8 cellular contexts compared by ENCODE assay signal in the genomic region with DNA sequence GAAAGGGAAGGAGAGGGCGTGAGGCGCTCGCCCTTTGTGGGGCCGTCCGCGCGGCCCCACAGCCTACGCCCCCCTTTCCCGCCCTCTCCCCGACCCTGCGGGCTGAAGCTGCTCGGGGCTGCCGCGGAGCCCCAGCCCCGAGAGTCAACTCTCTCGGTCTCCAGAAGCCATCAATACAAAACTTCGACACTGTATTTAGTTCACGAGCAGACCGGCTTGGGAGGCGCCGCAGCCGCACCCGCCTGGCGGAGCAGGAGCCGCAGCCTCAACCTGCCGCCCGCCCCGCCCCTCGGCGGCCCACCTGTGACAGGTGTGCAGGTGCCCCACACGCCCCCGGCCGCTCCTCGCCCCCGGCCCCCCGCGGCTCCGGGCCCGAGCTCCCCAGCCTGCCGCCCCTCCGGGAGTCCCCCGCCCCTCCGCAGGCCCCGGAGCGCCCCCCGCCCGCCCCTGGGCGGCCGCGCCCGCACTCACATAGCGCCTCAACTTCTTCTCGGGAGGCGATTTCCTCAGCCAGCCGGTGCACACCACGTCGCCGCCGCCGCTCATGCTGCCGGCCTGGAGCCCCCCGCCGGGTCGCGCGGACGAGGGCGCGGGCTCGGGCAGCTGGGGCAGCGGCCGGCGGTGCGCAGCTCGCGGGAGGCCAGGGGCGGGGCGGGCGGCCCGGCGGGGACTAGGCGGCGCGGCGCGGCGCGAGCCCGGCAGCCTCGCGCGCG. TPM values are rescaled to one million over a fixed set of nuclear protein-coding genes. Genes with fewer than 3 reads are reported as not detected.
DNase-seq lines count a peak whose midpoint lies in the region; ATAC-seq and TF ChIP-seq lines count a peak whose summit lies in the region.

A gene with protein sequence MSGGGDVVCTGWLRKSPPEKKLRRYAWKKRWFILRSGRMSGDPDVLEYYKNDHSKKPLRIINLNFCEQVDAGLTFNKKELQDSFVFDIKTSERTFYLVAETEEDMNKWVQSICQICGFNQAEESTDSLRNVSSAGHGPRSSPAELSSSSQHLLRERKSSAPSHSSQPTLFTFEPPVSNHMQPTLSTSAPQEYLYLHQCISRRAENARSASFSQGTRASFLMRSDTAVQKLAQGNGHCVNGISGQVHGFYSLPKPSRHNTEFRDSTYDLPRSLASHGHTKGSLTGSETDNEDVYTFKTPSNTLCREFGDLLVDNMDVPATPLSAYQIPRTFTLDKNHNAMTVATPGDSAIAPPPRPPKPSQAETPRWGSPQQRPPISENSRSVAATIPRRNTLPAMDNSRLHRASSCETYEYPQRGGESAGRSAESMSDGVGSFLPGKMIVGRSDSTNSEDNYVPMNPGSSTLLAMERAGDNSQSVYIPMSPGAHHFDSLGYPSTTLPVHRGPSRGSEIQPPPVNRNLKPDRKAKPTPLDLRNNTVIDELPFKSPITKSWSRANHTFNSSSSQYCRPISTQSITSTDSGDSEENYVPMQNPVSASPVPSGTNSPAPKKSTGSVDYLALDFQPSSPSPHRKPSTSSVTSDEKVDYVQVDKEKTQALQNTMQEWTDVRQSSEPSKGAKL (minus strand): TSS at position 646 of the 713 bp plus-strand sequence. CDS start 100 bp downstream, at position 546.

- peak in 1 of 4 donors; percentile 1 for TF ChIP-seq EP300 in sigmoid colon (IDR thresholded peaks at IDR 0.05)

- H3K4me1 ChIP-seq in hepatocyte (ENCODE audit: insufficient read depth) (peaks cover 16% of the 10 kb centered on the region), sigmoid colon (peaks cover 0 to 48% (median 27%) of the 10 kb centered on the region in 4 donors)

- ATAC-seq in GM21737 (IDR thresholded peaks at IDR 0.05; ENCODE audit: unreplicated experiment): peak; percentile 8

- H3K27me3 ChIP-seq in hepatocyte (no peaks in the 10 kb centered on the region), sigmoid colon (peaks cover 0 to 15% (median 0%) of the 10 kb centered on the region in 3 donors)

- no peak for TF ChIP-seq POLR2A in sigmoid colon (IDR thresholded peaks at IDR 0.05)

- H3K9me2 ChIP-seq in hepatocyte (replicated peaks; ENCODE audit: insufficient read depth): no peaks in the 10 kb centered on the region

- TF ChIP-seq CTCF in hepatocyte (IDR thresholded peaks at IDR 0.05; ENCODE audit: poor library complexity): no peak
- TF ChIP-seq CTCF in sigmoid colon (IDR thresholded peaks at IDR 0.05): no peak

- intact Hi-C loops in sigmoid colon (cut with DNase I): loop anchor here (2.0 to 5.0 kb wide), 6 partner anchors 67 to 279 kb away; a partner anchor contains a TSS

- WGBS in hepatocyte (ENCODE audit: low lambda C conversion rate, missing lambda C conversion rate): 0% methylated on average over 8 of the region's 93 CpGs
- WGBS in sigmoid colon, 2 donors: 1% methylated on average over 93 of the region's 93 CpGs

- peaks cover 34% of the 10 kb centered on the region for H3K79me2 ChIP-seq in hepatocyte

- H3K4me2 ChIP-seq in hepatocyte: peak within 1 kb of the TSS; percentile 96

- H4K20me1 ChIP-seq in hepatocyte (ENCODE audit: insufficient read depth, poor library complexity, severe bottlenecking): no peaks in the 10 kb centered on the region

- H2AFZ ChIP-seq in hepatocyte: peak within 1 kb of the TSS; percentile 75

- H3K4me3 ChIP-seq in hepatocyte (peak within 1 kb of the TSS; percentile 77), sigmoid colon (peak within 1 kb of the TSS; percentile 63 to 90 (median 84))

- H3K27ac ChIP-seq in angular gyrus (ENCODE audit: low read depth, low read length) (peak within 1 kb of the TSS; percentile 88), hepatocyte (peak within 1 kb of the TSS; percentile 96), sigmoid colon (peak within 1 kb of the TSS; percentile 94 to 97 (median 95))

- DNase-seq in COLO668 (lab: John Stamatoyannopoulos, UW; ENCODE audit: unreplicated experiment) (peak; percentile 66), NCI-H146 treated with DMSO at 0.1 percent for 48 hours (lab: John Stamatoyannopoulos, UW; ENCODE audit: unreplicated experiment) (peak; percentile 62), hepatocyte (ENCODE audit: low spot score) (peak; percentile 57), sigmoid colon (no peak), HK-2 (ENCODE audit: unreplicated experiment) (no peak), hepatic stellate cell (ENCODE audit: low spot score) (no peak)

- H3K9me3 ChIP-seq in hepatocyte (ENCODE audit: low read depth) (no peaks in the 10 kb centered on the region), sigmoid colon (no peaks in the 10 kb centered on the region)

- H3K36me3 ChIP-seq in hepatocyte (replicated peaks; ENCODE audit: insufficient read depth, low read depth) (no peaks in the 10 kb centered on the region), sigmoid colon (no peaks in the 10 kb centered on the region)

RNA-seq across cellular contexts. Expression of the gene that starts here (rescaled TPM):
- total RNA-seq in hepatocyte: 10.2 TPM in 2 replicates
- 4.9 and 7.8 TPM in 2 replicates for polyA plus RNA-seq in hepatocyte
- total RNA-seq in sigmoid colon: 10 to 100 TPM; 13.6 to 23.5 (median 17.3) TPM
- 10 to 100 TPM; 10.8 to 12.6 (median 11.3) TPM for polyA plus RNA-seq in sigmoid colon

Comparison
In these comparisons a context has a peak if more than half of its experiments do, and no peak if none do; other contexts are left out.
1. DNase-seq: peak in COLO668 (single experiment), NCI-H146 treated with DMSO at 0.1 percent for 48 hours (single experiment) and hepatocyte (single experiment); none in sigmoid colon (single experiment), HK-2 (single experiment) and hepatic stellate cell (single experiment).
2. Peak in every context shown above with its lines, with median percentiles within 50 percentile points of each other: H3K27ac ChIP-seq.